In the genomic region with DNA sequence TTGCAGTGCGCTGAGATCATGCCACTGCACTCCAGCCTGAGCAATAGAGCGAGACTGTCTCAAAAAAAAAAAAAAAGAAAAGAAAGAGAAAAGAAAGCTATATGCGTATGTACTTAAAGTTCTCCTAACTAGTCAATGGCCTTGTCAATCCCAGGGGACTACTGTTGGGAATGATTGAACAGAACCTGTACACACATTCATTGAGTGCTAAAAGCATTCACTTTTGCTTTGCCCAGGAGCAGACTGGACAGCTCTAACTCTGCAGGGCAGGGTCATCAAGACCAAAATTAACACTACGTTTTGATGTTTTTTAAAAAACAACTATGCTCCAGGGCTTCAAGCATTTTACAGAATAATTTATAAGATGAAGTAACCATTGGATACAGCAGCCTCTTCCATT, we compare ENCODE assay signal across 3 cellular contexts.
TF ChIP-seq lines count a peak whose summit lies in the region.

No MANE protein-coding gene starts in this region.

TF ChIP-seq in IMR-90, 13 proteins besides CTCF, POLR2A, EP300 and RAD21:
- TF ChIP-seq FOS (IDR thresholded peaks at IDR 0.05; ENCODE audit: low read depth, low read length) (no peak), CHD1 (IDR thresholded peaks at IDR 0.05; ENCODE audit: low read depth, low read length) (no peak), NFE2L2 (IDR thresholded peaks at IDR 0.05; ENCODE audit: low read depth, low read length) (no peak), MAZ (IDR thresholded peaks at IDR 0.05; ENCODE audit: borderline replicate concordance, low read depth, low read length) (no peak)

TF ChIP-seq in HepG2, 621 proteins besides CTCF, POLR2A, EP300 and RAD21:
- TF ChIP-seq MBNL3 (CRISPR knock-in tag; conservative IDR thresholded peaks at IDR 0.05) (no peak), ZNF383 (CRISPR knock-in tag; IDR thresholded peaks at IDR 0.05; ENCODE audit: borderline replicate concordance) (no peak), ZNF292 (CRISPR knock-in tag; IDR thresholded peaks at IDR 0.05; ENCODE audit: borderline replicate concordance, low read depth) (no peak), RARG (CRISPR knock-in tag; IDR thresholded peaks at IDR 0.05; ENCODE audit: low read depth) (no peak), ELF4 (CRISPR knock-in tag; IDR thresholded peaks at IDR 0.05; ENCODE audit: borderline replicate concordance) (no peak), JUND (CRISPR knock-in tag; IDR thresholded peaks at IDR 0.05) (no peak), KLF11 (CRISPR knock-in tag; IDR thresholded peaks at IDR 0.05) (no peak)
- TF ChIP-seq, protein P1, sequence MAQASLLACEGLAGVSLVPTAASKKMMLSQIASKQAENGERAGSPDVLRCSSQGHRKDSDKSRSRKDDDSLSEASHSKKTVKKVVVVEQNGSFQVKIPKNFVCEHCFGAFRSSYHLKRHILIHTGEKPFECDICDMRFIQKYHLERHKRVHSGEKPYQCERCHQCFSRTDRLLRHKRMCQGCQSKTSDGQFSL (CRISPR knock-in tag; IDR thresholded peaks at IDR 0.05) = no peak
- TF ChIP-seq, protein P2, sequence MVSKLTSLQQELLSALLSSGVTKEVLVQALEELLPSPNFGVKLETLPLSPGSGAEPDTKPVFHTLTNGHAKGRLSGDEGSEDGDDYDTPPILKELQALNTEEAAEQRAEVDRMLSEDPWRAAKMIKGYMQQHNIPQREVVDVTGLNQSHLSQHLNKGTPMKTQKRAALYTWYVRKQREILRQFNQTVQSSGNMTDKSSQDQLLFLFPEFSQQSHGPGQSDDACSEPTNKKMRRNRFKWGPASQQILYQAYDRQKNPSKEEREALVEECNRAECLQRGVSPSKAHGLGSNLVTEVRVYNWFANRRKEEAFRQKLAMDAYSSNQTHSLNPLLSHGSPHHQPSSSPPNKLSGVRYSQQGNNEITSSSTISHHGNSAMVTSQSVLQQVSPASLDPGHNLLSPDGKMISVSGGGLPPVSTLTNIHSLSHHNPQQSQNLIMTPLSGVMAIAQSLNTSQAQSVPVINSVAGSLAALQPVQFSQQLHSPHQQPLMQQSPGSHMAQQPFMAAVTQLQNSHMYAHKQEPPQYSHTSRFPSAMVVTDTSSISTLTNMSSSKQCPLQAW (CRISPR knock-in tag; IDR thresholded peaks at IDR 0.05) = no peak
- TF ChIP-seq, protein P3, sequence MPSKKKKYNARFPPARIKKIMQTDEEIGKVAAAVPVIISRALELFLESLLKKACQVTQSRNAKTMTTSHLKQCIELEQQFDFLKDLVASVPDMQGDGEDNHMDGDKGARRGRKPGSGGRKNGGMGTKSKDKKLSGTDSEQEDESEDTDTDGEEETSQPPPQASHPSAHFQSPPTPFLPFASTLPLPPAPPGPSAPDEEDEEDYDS (CRISPR knock-in tag; IDR thresholded peaks at IDR 0.05) = no peak
- TF ChIP-seq, protein P4, sequence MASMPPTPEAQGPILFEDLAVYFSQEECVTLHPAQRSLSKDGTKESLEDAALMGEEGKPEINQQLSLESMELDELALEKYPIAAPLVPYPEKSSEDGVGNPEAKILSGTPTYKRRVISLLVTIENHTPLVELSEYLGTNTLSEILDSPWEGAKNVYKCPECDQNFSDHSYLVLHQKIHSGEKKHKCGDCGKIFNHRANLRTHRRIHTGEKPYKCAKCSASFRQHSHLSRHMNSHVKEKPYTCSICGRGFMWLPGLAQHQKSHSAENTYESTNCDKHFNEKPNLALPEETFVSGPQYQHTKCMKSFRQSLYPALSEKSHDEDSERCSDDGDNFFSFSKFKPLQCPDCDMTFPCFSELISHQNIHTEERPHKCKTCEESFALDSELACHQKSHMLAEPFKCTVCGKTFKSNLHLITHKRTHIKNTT (CRISPR knock-in tag; IDR thresholded peaks at IDR 0.05) = no peak
- TF ChIP-seq, protein P5, sequence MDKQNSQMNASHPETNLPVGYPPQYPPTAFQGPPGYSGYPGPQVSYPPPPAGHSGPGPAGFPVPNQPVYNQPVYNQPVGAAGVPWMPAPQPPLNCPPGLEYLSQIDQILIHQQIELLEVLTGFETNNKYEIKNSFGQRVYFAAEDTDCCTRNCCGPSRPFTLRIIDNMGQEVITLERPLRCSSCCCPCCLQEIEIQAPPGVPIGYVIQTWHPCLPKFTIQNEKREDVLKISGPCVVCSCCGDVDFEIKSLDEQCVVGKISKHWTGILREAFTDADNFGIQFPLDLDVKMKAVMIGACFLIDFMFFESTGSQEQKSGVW (CRISPR knock-in tag; IDR thresholded peaks at IDR 0.05; ENCODE audit: borderline replicate concordance) = no peak
- TF ChIP-seq, protein P6, sequence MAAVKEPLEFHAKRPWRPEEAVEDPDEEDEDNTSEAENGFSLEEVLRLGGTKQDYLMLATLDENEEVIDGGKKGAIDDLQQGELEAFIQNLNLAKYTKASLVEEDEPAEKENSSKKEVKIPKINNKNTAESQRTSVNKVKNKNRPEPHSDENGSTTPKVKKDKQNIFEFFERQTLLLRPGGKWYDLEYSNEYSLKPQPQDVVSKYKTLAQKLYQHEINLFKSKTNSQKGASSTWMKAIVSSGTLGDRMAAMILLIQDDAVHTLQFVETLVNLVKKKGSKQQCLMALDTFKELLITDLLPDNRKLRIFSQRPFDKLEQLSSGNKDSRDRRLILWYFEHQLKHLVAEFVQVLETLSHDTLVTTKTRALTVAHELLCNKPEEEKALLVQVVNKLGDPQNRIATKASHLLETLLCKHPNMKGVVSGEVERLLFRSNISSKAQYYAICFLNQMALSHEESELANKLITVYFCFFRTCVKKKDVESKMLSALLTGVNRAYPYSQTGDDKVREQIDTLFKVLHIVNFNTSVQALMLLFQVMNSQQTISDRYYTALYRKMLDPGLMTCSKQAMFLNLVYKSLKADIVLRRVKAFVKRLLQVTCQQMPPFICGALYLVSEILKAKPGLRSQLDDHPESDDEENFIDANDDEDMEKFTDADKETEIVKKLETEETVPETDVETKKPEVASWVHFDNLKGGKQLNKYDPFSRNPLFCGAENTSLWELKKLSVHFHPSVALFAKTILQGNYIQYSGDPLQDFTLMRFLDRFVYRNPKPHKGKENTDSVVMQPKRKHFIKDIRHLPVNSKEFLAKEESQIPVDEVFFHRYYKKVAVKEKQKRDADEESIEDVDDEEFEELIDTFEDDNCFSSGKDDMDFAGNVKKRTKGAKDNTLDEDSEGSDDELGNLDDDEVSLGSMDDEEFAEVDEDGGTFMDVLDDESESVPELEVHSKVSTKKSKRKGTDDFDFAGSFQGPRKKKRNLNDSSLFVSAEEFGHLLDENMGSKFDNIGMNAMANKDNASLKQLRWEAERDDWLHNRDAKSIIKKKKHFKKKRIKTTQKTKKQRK (IDR thresholded peaks at IDR 0.05; ENCODE audit: low read length) = no peak
- TF ChIP-seq, protein P7, sequence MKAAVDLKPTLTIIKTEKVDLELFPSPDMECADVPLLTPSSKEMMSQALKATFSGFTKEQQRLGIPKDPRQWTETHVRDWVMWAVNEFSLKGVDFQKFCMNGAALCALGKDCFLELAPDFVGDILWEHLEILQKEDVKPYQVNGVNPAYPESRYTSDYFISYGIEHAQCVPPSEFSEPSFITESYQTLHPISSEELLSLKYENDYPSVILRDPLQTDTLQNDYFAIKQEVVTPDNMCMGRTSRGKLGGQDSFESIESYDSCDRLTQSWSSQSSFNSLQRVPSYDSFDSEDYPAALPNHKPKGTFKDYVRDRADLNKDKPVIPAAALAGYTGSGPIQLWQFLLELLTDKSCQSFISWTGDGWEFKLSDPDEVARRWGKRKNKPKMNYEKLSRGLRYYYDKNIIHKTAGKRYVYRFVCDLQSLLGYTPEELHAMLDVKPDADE (CRISPR knock-in tag; IDR thresholded peaks at IDR 0.05) = no peak

TF ChIP-seq in GM23338, 12 proteins besides CTCF, POLR2A, EP300 and RAD21:
- TF ChIP-seq JUNB (IDR thresholded peaks at IDR 0.05; ENCODE audit: unreplicated experiment) (no peak), EZH2phosphoT487 (IDR thresholded peaks at IDR 0.05; ENCODE audit: unreplicated experiment) (no peak), STAT1 (IDR thresholded peaks at IDR 0.05; ENCODE audit: unreplicated experiment) (no peak), ZNF114 (CRISPR knock-in tag; IDR thresholded peaks at IDR 0.05) (no peak), CREB1 (CRISPR knock-in tag; IDR thresholded peaks at IDR 0.05; ENCODE audit: low read depth) (no peak), EZH2 (IDR thresholded peaks at IDR 0.05; ENCODE audit: low read depth, unreplicated experiment) (no peak), POLR2AphosphoS5 (IDR thresholded peaks at IDR 0.05; ENCODE audit: low read depth) (no peak), ZNF331 (CRISPR knock-in tag; IDR thresholded peaks at IDR 0.05; ENCODE audit: low read depth) (no peak), NANOG (IDR thresholded peaks at IDR 0.05; ENCODE audit: borderline replicate concordance) (no peak)
- TF ChIP-seq, protein P8, sequence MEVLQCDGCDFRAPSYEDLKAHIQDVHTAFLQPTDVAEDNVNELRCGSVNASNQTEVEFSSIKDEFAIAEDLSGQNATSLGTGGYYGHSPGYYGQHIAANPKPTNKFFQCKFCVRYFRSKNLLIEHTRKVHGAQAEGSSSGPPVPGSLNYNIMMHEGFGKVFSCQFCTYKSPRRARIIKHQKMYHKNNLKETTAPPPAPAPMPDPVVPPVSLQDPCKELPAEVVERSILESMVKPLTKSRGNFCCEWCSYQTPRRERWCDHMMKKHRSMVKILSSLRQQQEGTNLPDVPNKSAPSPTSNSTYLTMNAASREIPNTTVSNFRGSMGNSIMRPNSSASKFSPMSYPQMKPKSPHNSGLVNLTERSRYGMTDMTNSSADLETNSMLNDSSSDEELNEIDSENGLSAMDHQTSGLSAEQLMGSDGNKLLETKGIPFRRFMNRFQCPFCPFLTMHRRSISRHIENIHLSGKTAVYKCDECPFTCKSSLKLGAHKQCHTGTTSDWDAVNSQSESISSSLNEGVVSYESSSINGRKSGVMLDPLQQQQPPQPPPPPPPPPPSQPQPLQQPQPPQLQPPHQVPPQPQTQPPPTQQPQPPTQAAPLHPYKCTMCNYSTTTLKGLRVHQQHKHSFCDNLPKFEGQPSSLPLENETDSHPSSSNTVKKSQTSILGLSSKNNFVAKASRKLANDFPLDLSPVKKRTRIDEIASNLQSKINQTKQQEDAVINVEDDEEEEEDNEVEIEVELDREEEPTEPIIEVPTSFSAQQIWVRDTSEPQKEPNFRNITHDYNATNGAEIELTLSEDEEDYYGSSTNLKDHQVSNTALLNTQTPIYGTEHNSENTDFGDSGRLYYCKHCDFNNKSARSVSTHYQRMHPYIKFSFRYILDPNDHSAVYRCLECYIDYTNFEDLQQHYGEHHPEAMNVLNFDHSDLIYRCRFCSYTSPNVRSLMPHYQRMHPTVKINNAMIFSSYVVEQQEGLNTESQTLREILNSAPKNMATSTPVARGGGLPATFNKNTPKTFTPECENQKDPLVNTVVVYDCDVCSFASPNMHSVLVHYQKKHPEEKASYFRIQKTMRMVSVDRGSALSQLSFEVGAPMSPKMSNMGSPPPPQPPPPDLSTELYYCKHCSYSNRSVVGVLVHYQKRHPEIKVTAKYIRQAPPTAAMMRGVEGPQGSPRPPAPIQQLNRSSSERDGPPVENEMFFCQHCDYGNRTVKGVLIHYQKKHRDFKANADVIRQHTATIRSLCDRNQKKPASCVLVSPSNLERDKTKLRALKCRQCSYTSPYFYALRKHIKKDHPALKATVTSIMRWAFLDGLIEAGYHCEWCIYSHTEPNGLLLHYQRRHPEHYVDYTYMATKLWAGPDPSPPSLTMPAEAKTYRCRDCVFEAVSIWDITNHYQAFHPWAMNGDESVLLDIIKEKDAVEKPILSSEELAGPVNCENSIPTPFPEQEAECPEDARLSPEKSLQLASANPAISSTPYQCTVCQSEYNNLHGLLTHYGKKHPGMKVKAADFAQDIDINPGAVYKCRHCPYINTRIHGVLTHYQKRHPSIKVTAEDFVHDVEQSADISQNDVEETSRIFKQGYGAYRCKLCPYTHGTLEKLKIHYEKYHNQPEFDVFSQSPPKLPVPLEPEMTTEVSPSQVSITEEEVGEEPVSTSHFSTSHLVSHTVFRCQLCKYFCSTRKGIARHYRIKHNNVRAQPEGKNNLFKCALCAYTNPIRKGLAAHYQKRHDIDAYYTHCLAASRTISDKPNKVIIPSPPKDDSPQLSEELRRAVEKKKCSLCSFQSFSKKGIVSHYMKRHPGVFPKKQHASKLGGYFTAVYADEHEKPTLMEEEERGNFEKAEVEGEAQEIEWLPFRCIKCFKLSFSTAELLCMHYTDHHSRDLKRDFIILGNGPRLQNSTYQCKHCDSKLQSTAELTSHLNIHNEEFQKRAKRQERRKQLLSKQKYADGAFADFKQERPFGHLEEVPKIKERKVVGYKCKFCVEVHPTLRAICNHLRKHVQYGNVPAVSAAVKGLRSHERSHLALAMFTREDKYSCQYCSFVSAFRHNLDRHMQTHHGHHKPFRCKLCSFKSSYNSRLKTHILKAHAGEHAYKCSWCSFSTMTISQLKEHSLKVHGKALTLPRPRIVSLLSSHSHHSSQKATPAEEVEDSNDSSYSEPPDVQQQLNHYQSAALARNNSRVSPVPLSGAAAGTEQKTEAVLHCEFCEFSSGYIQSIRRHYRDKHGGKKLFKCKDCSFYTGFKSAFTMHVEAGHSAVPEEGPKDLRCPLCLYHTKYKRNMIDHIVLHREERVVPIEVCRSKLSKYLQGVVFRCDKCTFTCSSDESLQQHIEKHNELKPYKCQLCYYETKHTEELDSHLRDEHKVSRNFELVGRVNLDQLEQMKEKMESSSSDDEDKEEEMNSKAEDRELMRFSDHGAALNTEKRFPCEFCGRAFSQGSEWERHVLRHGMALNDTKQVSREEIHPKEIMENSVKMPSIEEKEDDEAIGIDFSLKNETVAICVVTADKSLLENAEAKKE (CRISPR knock-in tag; IDR thresholded peaks at IDR 0.05) = no peak
- TF ChIP-seq, protein P9, sequence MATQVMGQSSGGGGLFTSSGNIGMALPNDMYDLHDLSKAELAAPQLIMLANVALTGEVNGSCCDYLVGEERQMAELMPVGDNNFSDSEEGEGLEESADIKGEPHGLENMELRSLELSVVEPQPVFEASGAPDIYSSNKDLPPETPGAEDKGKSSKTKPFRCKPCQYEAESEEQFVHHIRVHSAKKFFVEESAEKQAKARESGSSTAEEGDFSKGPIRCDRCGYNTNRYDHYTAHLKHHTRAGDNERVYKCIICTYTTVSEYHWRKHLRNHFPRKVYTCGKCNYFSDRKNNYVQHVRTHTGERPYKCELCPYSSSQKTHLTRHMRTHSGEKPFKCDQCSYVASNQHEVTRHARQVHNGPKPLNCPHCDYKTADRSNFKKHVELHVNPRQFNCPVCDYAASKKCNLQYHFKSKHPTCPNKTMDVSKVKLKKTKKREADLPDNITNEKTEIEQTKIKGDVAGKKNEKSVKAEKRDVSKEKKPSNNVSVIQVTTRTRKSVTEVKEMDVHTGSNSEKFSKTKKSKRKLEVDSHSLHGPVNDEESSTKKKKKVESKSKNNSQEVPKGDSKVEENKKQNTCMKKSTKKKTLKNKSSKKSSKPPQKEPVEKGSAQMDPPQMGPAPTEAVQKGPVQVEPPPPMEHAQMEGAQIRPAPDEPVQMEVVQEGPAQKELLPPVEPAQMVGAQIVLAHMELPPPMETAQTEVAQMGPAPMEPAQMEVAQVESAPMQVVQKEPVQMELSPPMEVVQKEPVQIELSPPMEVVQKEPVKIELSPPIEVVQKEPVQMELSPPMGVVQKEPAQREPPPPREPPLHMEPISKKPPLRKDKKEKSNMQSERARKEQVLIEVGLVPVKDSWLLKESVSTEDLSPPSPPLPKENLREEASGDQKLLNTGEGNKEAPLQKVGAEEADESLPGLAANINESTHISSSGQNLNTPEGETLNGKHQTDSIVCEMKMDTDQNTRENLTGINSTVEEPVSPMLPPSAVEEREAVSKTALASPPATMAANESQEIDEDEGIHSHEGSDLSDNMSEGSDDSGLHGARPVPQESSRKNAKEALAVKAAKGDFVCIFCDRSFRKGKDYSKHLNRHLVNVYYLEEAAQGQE (IDR thresholded peaks at IDR 0.05; ENCODE audit: unreplicated experiment) = no peak
- TF ChIP-seq, protein P7 (IDR thresholded peaks at IDR 0.05) = no peak
